8 cellular contexts compared by ENCODE assay signal in genomic region chr4:105894570-105895323, GRCh38. TPM values are rescaled to one million over a fixed set of nuclear protein-coding genes. Genes with fewer than 3 reads are reported as not detected.
A peak's percentile ranks its signal among the peaks of the same experiment; 100 is the strongest.
DNase-seq lines count a peak whose midpoint lies in the region; ATAC-seq and TF ChIP-seq lines count a peak whose summit lies in the region.

No MANE protein-coding gene starts in this region.

- TF ChIP-seq CTCF in ascending aorta (IDR thresholded peaks at IDR 0.05), result no peak
- TF ChIP-seq CTCF in thyroid gland (IDR thresholded peaks at IDR 0.05), result no peak

- H3K4me3 ChIP-seq in ascending aorta, result peak overlapping the region; percentile 81 to 83
- H3K4me3 ChIP-seq in thyroid gland (replicated peaks in 1 of 3), result peak overlapping the region; percentile 54 to 81 (median 77)

- H3K4me1 ChIP-seq in ascending aorta, result peaks cover 0 to 6% of the 10 kb centered on the region in 2 donors
- H3K4me1 ChIP-seq in thyroid gland, result peaks cover 21 to 33% of the 10 kb centered on the region in 2 donors

- H3K27me3 ChIP-seq in ascending aorta, result no peaks in the 10 kb centered on the region
- no peaks in the 10 kb centered on the region for H3K27me3 ChIP-seq in thyroid gland

- ATAC-seq in Right ventricle myocardium inferior, result peak; percentile 18
- peak; percentile 28 for ATAC-seq in HG03442 (IDR thresholded peaks at IDR 0.05; ENCODE audit: unreplicated experiment)

- DNase-seq in Right ventricle myocardium inferior (ENCODE audit: missing footprints) (no peak), cardiac septum (ENCODE audit: low spot score) (no peak), ascending aorta (ENCODE audit: low spot score in 2 of 2) (no peak), left kidney (ENCODE audit: low read depth, low spot score) (peak; percentile 85), thyroid gland (peak; percentile 86), NOMO-1 treated with DMSO at 0.1 percent for 48 hours (lab: John Stamatoyannopoulos, UW; ENCODE audit: unreplicated experiment) (no peak)
- DNase-seq in activated naive CD4-positive, alpha-beta T cell (lab: John Stamatoyannopoulos, UW), result no peak

- intact Hi-C loops in Right ventricle myocardium inferior (cut with DNase I), result loop anchor here (10.0 kb wide), 1 partner anchor 140 kb away; no protein-coding TSS in a partner anchor
- intact Hi-C loops in cardiac septum (cut with DNase I), result no loop called here
- intact Hi-C loops in ascending aorta (cut with DNase I), result loop anchor here (5.0 to 10.0 kb wide), 6 partner anchors 52 to 750 kb away; partner anchors contain the start of genes GSTCD, INTS12 and TET2
- intact Hi-C loops in thyroid gland (cut with DNase I), result loop anchor here (5.0 kb wide), 1 partner anchor 38 kb away; no protein-coding TSS in a partner anchor

- H3K9me3 ChIP-seq in ascending aorta (no peaks in the 10 kb centered on the region), thyroid gland (no peaks in the 10 kb centered on the region)

- no peak for TF ChIP-seq POLR2A in thyroid gland (IDR thresholded peaks at IDR 0.05)

- WGBS in thyroid gland, 2 donors, result 1 to 3% methylated on average over 14 to 19 of the region's 24 CpGs

- H3K27ac ChIP-seq in ascending aorta (peak overlapping the region; percentile 88 to 94), thyroid gland (peak overlapping the region; percentile 86 to 96 (median 95))

- H3K36me3 ChIP-seq in ascending aorta (peaks cover 0 to 4% of the 10 kb centered on the region in 2 donors), thyroid gland (no peaks in the 10 kb centered on the region)

RNA-seq across cellular contexts. Expression of gene NPNT, which starts 0.5 kb away (rescaled TPM):
- total RNA-seq in Right ventricle myocardium inferior, result 4.7 TPM
- 11.1 TPM for total RNA-seq in cardiac septum
- total RNA-seq in ascending aorta, result 43.1 TPM
- 100 to 1,000 TPM; 630 to 907 (median 817) TPM for total RNA-seq in thyroid gland

Comparison
In these comparisons a context has a peak if more than half of its experiments do, and no peak if none do; other contexts are left out.
1. DNase-seq: peak in left kidney (single experiment) and thyroid gland (2 of 2); none in Right ventricle myocardium inferior (single experiment), cardiac septum (single experiment), ascending aorta (0 of 2), activated naive CD4-positive, alpha-beta T cell (0 of 4) and NOMO-1 treated with DMSO at 0.1 percent for 48 hours (single experiment).
2. RNA of gene NPNT, which starts 0.5 kb away (total RNA-seq): 630 to 907 TPM in thyroid gland; 43.1 TPM in ascending aorta (single experiment), 11.1 TPM in cardiac septum (single experiment) and 4.7 TPM in Right ventricle myocardium inferior (single experiment); every median in the first group is over 10 times any median in the second.